ENCODE assay signal across 1 cellular context in the genomic region with DNA sequence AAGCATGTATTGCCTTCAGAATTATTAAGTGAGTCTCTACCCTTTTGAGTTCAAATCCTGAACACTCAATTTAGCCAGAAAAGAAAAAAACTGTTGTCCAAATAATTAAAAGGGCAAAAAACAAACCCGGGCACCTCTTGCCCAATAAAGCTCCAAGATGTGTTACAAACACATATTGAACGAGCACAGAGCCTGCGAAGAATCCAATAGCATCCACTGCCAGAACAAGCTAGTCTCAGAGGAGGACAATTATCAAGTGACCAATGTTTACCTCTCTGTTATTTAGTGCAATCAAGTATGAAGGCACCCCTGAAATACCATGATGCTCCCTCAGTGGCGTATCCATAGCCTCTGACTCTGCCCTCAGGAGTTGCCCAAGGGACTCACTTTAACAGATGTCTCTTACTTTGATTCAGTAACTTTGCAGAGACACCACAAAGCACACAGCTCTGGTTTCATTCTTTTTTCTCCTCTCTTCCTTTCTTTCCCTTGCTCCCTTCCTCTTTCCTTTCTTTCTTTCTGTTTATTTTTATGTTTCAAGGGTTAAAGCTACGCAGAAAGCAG.
TF ChIP-seq lines count a peak whose summit lies in the region.

No MANE protein-coding gene starts in this region.

TF ChIP-seq in H1, 55 proteins besides CTCF, POLR2A, EP300 and RAD21:
- TF ChIP-seq KDM1A (IDR thresholded peaks at IDR 0.05; ENCODE audit: borderline replicate concordance, low read length) = no peak
- no peak for TF ChIP-seq NANOG (IDR thresholded peaks at IDR 0.05; ENCODE audit: insufficient read depth, low read depth, low read length, poor library complexity, severe bottlenecking)
- no peak for TF ChIP-seq TAF7 (optimal IDR thresholded peaks at IDR 0.05; ENCODE audit: borderline replicate concordance, low read depth, low read length)
- TF ChIP-seq POLR2AphosphoS5 (IDR thresholded peaks at IDR 0.05; ENCODE audit: low read depth, low read length) = no peak
- TF ChIP-seq CBX8 (IDR thresholded peaks at IDR 0.05; ENCODE audit: borderline replicate concordance, low read depth, low read length) = no peak
- TF ChIP-seq GABPA (IDR thresholded peaks at IDR 0.05; ENCODE audit: borderline replicate concordance, insufficient read depth, low read length) = no peak
- TF ChIP-seq TEAD4 (IDR thresholded peaks at IDR 0.05; ENCODE audit: low read depth, low read length) = no peak
TF ChIP-seq in H1: peak in this region for 0.
